ENCODE assay signal across 22 cellular contexts in the genomic region with DNA sequence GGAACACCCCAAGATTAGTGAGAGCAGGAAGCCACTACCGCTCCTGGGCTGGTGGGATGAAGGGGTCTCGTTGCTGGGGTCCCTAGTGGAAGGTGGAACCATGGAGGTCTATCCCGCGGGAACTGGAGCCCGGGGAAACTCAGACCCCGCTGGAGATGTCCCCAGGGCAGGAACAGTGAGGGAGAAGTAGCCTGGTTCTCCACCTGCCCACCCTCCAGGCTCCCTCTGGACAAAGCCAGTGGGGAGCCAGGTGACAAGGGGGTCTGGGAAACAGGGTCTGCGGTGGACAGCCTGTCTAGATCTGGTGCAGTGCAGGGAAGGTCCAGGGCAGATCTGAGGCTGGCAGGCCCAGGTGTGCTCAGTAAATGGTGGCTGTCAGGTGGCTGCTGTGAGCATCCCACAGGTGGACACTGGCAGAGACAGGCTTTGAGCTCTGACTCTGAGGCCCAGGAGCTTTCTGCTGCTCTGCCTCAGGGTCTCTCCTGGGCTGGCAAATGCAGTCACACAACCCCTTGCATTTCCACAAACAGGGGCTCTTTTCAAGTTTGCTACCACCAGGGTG.
DNase-seq lines count a peak whose midpoint lies in the region; ATAC-seq and TF ChIP-seq lines count a peak whose summit lies in the region.
"Had no signal": no experiment of that assay in that cellular context is flagged by ENCODE, and none has a peak within 500 bp of the region (broad histone marks: within the 10 kb centered on the region; RNA-seq: fewer than 3 reads in every experiment).

No MANE protein-coding gene starts in this region.

- H3K9me3 Mint-ChIP-seq in activated naive CD4-positive, alpha-beta T cell treated with anti-CD3 and anti-CD28 coated beads, Interleukin-2, amount 50 U/mL, for 72 hours: peaks cover 2 to 8% of the 10 kb centered on the region in 2 donors
- H3K9me3 Mint-ChIP-seq in activated naive CD4-positive, alpha-beta T cell treated with anti-CD3 and anti-CD28 coated beads for 36 hours: peaks cover 3% of the 10 kb centered on the region
- H3K9me3 Mint-ChIP-seq in T-cell: peaks cover 2 to 4% (median 3%) of the 10 kb centered on the region in 3 donors
- peaks cover 3% of the 10 kb centered on the region for H3K9me3 Mint-ChIP-seq in stimulated activated memory B cell treated with anti-CD40 and anti-IgM and Interleukin-4, amounts not matched to agents 10 μg/mL and 1 μg/mL and 100 μg/mL, for 72 hours

- no peaks in the 10 kb centered on the region for H3K27me3 Mint-ChIP-seq in activated naive CD4-positive, alpha-beta T cell treated with anti-CD3 and anti-CD28 coated beads for 36 hours (ENCODE audit: low read depth)
- H3K27me3 Mint-ChIP-seq in T-cell: peaks cover 0 to 1% of the 10 kb centered on the region in 2 donors
- peaks cover 31% of the 10 kb centered on the region for H3K27me3 Mint-ChIP-seq in stimulated activated memory B cell treated with anti-CD40 and anti-IgM and Interleukin-4, amounts not matched to agents 10 μg/mL and 1 μg/mL and 100 μg/mL, for 72 hours

- CTCF ChIA-PET in activated naive CD4-positive, alpha-beta T cell treated with anti-CD3 and anti-CD28 coated beads for 36 hours (lab: Charles Lee): interaction anchor here (1.0 to 5.9 kb wide), 2 partner anchors 98 to 101 kb away, joined by 3 to 28 read pairs; no protein-coding TSS in a partner anchor
- CTCF ChIA-PET in T-cell (lab: Charles Lee): interaction anchor here in 1 of 2 donors (0.7 kb wide), 1 partner anchor 19 kb away, joined by 7 read pairs; no protein-coding TSS in a partner anchor

- H3K9ac ChIP-seq in fibroblast of lung (ENCODE audit: insufficient read depth, low read length): no peak overlapping the region

- intact Hi-C loops in activated naive CD4-positive, alpha-beta T cell treated with anti-CD3 and anti-CD28 coated beads for 36 hours (cut with micrococcal nuclease): loop anchor here (5.0 kb wide), 2 partner anchors 131 to 601 kb away; a partner anchor contains a TSS
- intact Hi-C loops in psoas muscle (cut with DNase I): no loop called here

- no peak overlapping the region for H2AFZ ChIP-seq in fibroblast of lung (ENCODE audit: low read length)

- WGBS in psoas muscle, 3 donors: 89 to 92% (median 91%) methylated on average over 7 of the region's 7 CpGs

- POLR2A ChIA-PET in T-cell (lab: Charles Lee): no interaction called here

- H3K4me1 ChIP-seq in fibroblast of lung (ENCODE audit: control insufficient read depth, extremely low read depth, insufficient read depth, low read length) (peaks cover 20% of the 10 kb centered on the region), psoas muscle (no peaks in the 10 kb centered on the region)

- peak overlapping the region; percentile 88 for H3K4me2 ChIP-seq in fibroblast of lung (ENCODE audit: extremely low read depth, insufficient read depth, low read length)

- H3K36me3 Mint-ChIP-seq in activated naive CD4-positive, alpha-beta T cell treated with anti-CD3 and anti-CD28 coated beads, Interleukin-2, amount 50 U/mL, for 72 hours: peaks cover 0 to 5% of the 10 kb centered on the region in 2 donors
- H3K36me3 Mint-ChIP-seq in activated naive CD4-positive, alpha-beta T cell treated with anti-CD3 and anti-CD28 coated beads for 36 hours (ENCODE audit: low read depth): no peaks in the 10 kb centered on the region
- H3K36me3 Mint-ChIP-seq in T-cell: peaks cover 4% of the 10 kb centered on the region
- H3K36me3 Mint-ChIP-seq in stimulated activated memory B cell treated with anti-CD40 and anti-IgM and Interleukin-4, amounts not matched to agents 10 μg/mL and 1 μg/mL and 100 μg/mL, for 72 hours: no peaks in the 10 kb centered on the region

- H3K79me2 ChIP-seq in fibroblast of lung (ENCODE audit: control insufficient read depth, insufficient read depth, low read length): no peaks in the 10 kb centered on the region

- no peaks in the 10 kb centered on the region for H3K9me3 ChIP-seq in fibroblast of lung (ENCODE audit: control insufficient read depth, insufficient read depth, low read depth, low read length)
- no peaks in the 10 kb centered on the region for H3K9me3 ChIP-seq in psoas muscle
- H3K9me3 ChIP-seq: suprapubic skin had no signal

- DNase-seq in activated naive CD4-positive, alpha-beta T cell treated with anti-CD3 and anti-CD28 coated beads, Interleukin-2, amount 50 U/mL, for 72 hours (ENCODE audit: low spot score in 2 of 2): no peak
- no peak for DNase-seq in activated naive CD4-positive, alpha-beta T cell treated with anti-CD3 and anti-CD28 coated beads for 36 hours
- DNase-seq in T-cell: no peak
- no peak for DNase-seq in fibroblast of lung (ENCODE audit: low read depth in 2 of 2)
- peak; percentile 20 for DNase-seq in stimulated activated CD8-positive, alpha-beta memory T cell treated with anti-CD3 and anti-CD28 coated beads, Interleukin-4, amount 100 ng/mL, for 48 hours
- DNase-seq in psoas muscle: no peak
- DNase-seq in NCI-H2107 (lab: John Stamatoyannopoulos, UW): no peak
- DNase-seq: activated CD4-positive, CD25-positive, alpha-beta regulatory T cell treated with anti-CD3 and anti-CD28 coated beads, Interleukin-2, amount 50 U/mL, for 72 hours; activated T-cell treated with anti-CD3 and anti-CD28 coated beads, Interleukin-2, amount 50 U/mL, for 4 hours; aorta; erythroblast; GF-D8; glutamatergic neuron; GOT3; NCI-H1694 treated with DMSO at 0.1 percent for 48 hours; NCI-H446; right cardiac atrium; stimulated activated CD4-positive, alpha-beta T cell treated with anti-CD3 and anti-CD28 coated beads, Interleukin-1b, Interleukin-23, amount 100 ng/mL, for 48 hours had no signal

- H3K4me3 ChIP-seq in fibroblast of lung (replicated peaks in 1 of 4; ENCODE audit: control extremely low read depth in 1 of 4, insufficient read depth in 1 of 4, low read depth in 3 of 4, low read length in 4 of 4) (no peak overlapping the region), psoas muscle (no peak overlapping the region)
- H3K4me3 ChIP-seq: suprapubic skin had no signal

- peaks cover under 1% of the 10 kb centered on the region for H3K27me3 ChIP-seq in fibroblast of lung (ENCODE audit: control insufficient read depth, insufficient read depth, low read length)
- peaks cover 0 to 3% (median 0%) of the 10 kb centered on the region in 3 donors for H3K27me3 ChIP-seq in psoas muscle (ENCODE audit: insufficient read depth in 3 of 3, low read length in 2 of 3)
- H3K27me3 ChIP-seq: suprapubic skin had no signal

- TF ChIP-seq CTCF in fibroblast of lung (conservative IDR thresholded peaks at IDR 0.05 in 1 of 2, IDR thresholded peaks at IDR 0.05 in 1 of 2; ENCODE audit: low read depth in 1 of 2, low read length in 2 of 2) (no peak), psoas muscle (IDR thresholded peaks at IDR 0.05) (no peak)

- H3K27ac Mint-ChIP-seq in activated naive CD4-positive, alpha-beta T cell treated with anti-CD3 and anti-CD28 coated beads, Interleukin-2, amount 50 U/mL, for 72 hours: peak overlapping the region; percentile 79 to 92
- no peak overlapping the region for H3K27ac Mint-ChIP-seq in activated naive CD4-positive, alpha-beta T cell treated with anti-CD3 and anti-CD28 coated beads for 36 hours
- H3K27ac Mint-ChIP-seq in T-cell: peak overlapping the region; percentile 98 to 99
- H3K27ac Mint-ChIP-seq in stimulated activated memory B cell treated with anti-CD40 and anti-IgM and Interleukin-4, amounts not matched to agents 10 μg/mL and 1 μg/mL and 100 μg/mL, for 72 hours: no peak overlapping the region
- H3K27ac Mint-ChIP-seq: dendritic cell treated with granulocyte-macrophage colony-stimulating factor and Interleukin-4, amounts not matched to agents 40 ng/mL and 50 ng/mL, for 4 days had no signal

- ATAC-seq in activated naive CD4-positive, alpha-beta T cell treated with anti-CD3 and anti-CD28 coated beads, Interleukin-2, amount 50 U/mL, for 72 hours: no peak
- ATAC-seq in T-cell (replicated peaks in 1 of 4): no peak
- no peak for ATAC-seq in stimulated activated memory B cell treated with anti-CD40 and anti-IgM and Interleukin-4, amounts not matched to agents 10 μg/mL and 1 μg/mL and 100 μg/mL, for 72 hours
- ATAC-seq in psoas muscle: no peak
- ATAC-seq: right cardiac atrium, Right ventricle myocardium inferior had no signal

- H4K20me1 ChIP-seq in fibroblast of lung (ENCODE audit: control insufficient read depth, extremely low read depth, insufficient read depth, low read length): no peaks in the 10 kb centered on the region

- H3K4me3 Mint-ChIP-seq in activated naive CD4-positive, alpha-beta T cell treated with anti-CD3 and anti-CD28 coated beads for 36 hours: no peak overlapping the region
- peak overlapping the region in 2 of 3 donors; percentile 58 to 78 for H3K4me3 Mint-ChIP-seq in T-cell
- no peak overlapping the region for H3K4me3 Mint-ChIP-seq in stimulated activated memory B cell treated with anti-CD40 and anti-IgM and Interleukin-4, amounts not matched to agents 10 μg/mL and 1 μg/mL and 100 μg/mL, for 72 hours
- H3K4me3 Mint-ChIP-seq: dendritic cell treated with granulocyte-macrophage colony-stimulating factor and Interleukin-4, amounts not matched to agents 40 ng/mL and 50 ng/mL, for 4 days had no signal

- peaks cover 66% of the 10 kb centered on the region for H3K4me1 Mint-ChIP-seq in activated naive CD4-positive, alpha-beta T cell treated with anti-CD3 and anti-CD28 coated beads for 36 hours (ENCODE audit: low read depth)
- peaks cover 66 to 81% (median 78%) of the 10 kb centered on the region in 3 donors for H3K4me1 Mint-ChIP-seq in T-cell
- H3K4me1 Mint-ChIP-seq in stimulated activated memory B cell treated with anti-CD40 and anti-IgM and Interleukin-4, amounts not matched to agents 10 μg/mL and 1 μg/mL and 100 μg/mL, for 72 hours: no peaks in the 10 kb centered on the region

- H3K36me3 ChIP-seq in fibroblast of lung (ENCODE audit: control insufficient read depth, insufficient read depth, low read length): no peaks in the 10 kb centered on the region
- no peaks in the 10 kb centered on the region for H3K36me3 ChIP-seq in psoas muscle (ENCODE audit: insufficient read depth in 1 of 2, low read depth in 1 of 2)
- H3K36me3 ChIP-seq: suprapubic skin had no signal

- H3K27ac ChIP-seq in fibroblast of lung (ENCODE audit: insufficient read depth, low read length) (peak overlapping the region; percentile 96), psoas muscle (no peak overlapping the region)
- H3K27ac ChIP-seq: suprapubic skin had no signal

Comparison
In these comparisons a context has a peak if more than half of its experiments do, and no peak if none do; other contexts are left out.
1. H3K27ac Mint-ChIP-seq: peak in activated naive CD4-positive, alpha-beta T cell treated with anti-CD3 and anti-CD28 coated beads, Interleukin-2, amount 50 U/mL, for 72 hours (2 of 2) and T-cell (2 of 2); none in activated naive CD4-positive, alpha-beta T cell treated with anti-CD3 and anti-CD28 coated beads for 36 hours (single experiment) and stimulated activated memory B cell treated with anti-CD40 and anti-IgM and Interleukin-4, amounts not matched to agents 10 μg/mL and 1 μg/mL and 100 μg/mL, for 72 hours (single experiment).
2. H3K4me3 Mint-ChIP-seq: peak in T-cell (2 of 3); none in activated naive CD4-positive, alpha-beta T cell treated with anti-CD3 and anti-CD28 coated beads for 36 hours (single experiment) and stimulated activated memory B cell treated with anti-CD40 and anti-IgM and Interleukin-4, amounts not matched to agents 10 μg/mL and 1 μg/mL and 100 μg/mL, for 72 hours (single experiment).